ENCODE assay signal across 31 cellular contexts in the genomic region with DNA sequence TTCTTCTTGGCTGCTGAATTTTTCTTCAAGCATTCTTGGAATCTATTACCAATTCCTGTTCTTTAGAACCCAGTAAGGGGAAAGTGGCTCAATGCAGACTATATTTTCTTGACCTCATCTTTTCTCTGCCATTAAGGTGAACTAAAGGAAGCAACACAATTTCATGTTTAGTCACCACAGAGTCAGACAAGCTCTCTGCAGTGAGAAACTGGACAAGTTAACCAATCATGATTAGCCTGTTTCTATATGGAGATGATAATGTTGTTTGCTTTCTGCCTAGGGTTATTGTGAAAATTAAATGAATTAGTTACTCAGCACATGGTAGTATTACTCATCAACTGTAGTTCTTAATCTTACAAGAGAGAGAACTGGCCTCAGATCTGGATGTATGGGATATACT.
A peak's percentile ranks its signal among the peaks of the same experiment; 100 is the strongest.
DNase-seq lines count a peak whose midpoint lies in the region; ATAC-seq, FAIRE-seq and TF ChIP-seq lines count a peak whose summit lies in the region.
"Had no signal": no experiment of that assay in that cellular context is flagged by ENCODE, and none has a peak within 500 bp of the region (broad histone marks: within the 10 kb centered on the region; RNA-seq: fewer than 3 reads in every experiment).

No MANE protein-coding gene starts in this region.

- H3K4me1 ChIP-seq in H9 (ENCODE audit: insufficient read depth, low read length) (no peaks in the 10 kb centered on the region), right lobe of liver (no peaks in the 10 kb centered on the region)
- H3K4me1 ChIP-seq: left ventricle myocardium inferior, spleen had no signal

- H3K36me3 ChIP-seq in BJ (ENCODE audit: control insufficient read depth, insufficient read depth, low read length) (no peaks in the 10 kb centered on the region), bronchial epithelial cell (ENCODE audit: control insufficient read depth, insufficient read depth, low read length) (no peaks in the 10 kb centered on the region), right lobe of liver (no peaks in the 10 kb centered on the region)
- H3K36me3 ChIP-seq: left ventricle myocardium inferior, spleen, thoracic aorta had no signal

- H2AFZ ChIP-seq in H9 (ENCODE audit: low read length): no peak overlapping the region

- H4K91ac ChIP-seq in H9 (ENCODE audit: insufficient read length, low read depth, low read length): no peak overlapping the region

- no peak overlapping the region for H3K4ac ChIP-seq in H9 (ENCODE audit: low read depth, low read length)

- H2BK20ac ChIP-seq in H9 (ENCODE audit: low read depth, low read length, poor library complexity, severe bottlenecking): no peak overlapping the region

- FAIRE-seq in bronchial epithelial cell (lab: Jason Lieb, UNC): peak; percentile 36
- FAIRE-seq: endothelial cell of umbilical vein had no signal

- H3K14ac ChIP-seq in H9 (ENCODE audit: insufficient read depth, low read length): no peak overlapping the region

- H2BK5ac ChIP-seq in H9 (ENCODE audit: insufficient read length, low read length): no peak overlapping the region

- no peak overlapping the region for H3T11ph ChIP-seq in H9 (ENCODE audit: low read length)

- no peak overlapping the region for H4K8ac ChIP-seq in H9 (replicated peaks; ENCODE audit: insufficient read length, low read depth, low read length)

- no peaks in the 10 kb centered on the region for H3K23me2 ChIP-seq in H9 (ENCODE audit: insufficient read length, low read depth, low read length, poor library complexity, severe bottlenecking)

- DNase-seq in BJ (ENCODE audit: low read depth): peak; percentile 19
- DNase-seq in M059J (ENCODE audit: low read depth): peak; percentile 21
- DNase-seq in bronchial epithelial cell (ENCODE audit: low read depth): peak; percentile 90
- DNase-seq in kidney tubule cell (ENCODE audit: low spot score): peak; percentile 2
- DNase-seq in NK-92 treated with Interleukin-12 subunit alpha and Interleukin-12 subunit beta, amount 100 ng/mL, for 24 hours (lab: John Stamatoyannopoulos, UW): no peak
- no peak for DNase-seq in H9
- no peak for DNase-seq in CD14-positive monocyte (ENCODE audit: low spot score)
- no peak for DNase-seq in right lobe of liver
- DNase-seq: activated B cell treated with CpG ODN at 0.5 μM for 24 hours; activated CD4-positive, alpha-beta memory T cell treated with anti-CD3 and anti-CD28 coated beads, Interleukin-2, amount 10 ng/mL, durations not matched to agents 7 days and 5 days; AML-193; aorta; cerebellar nuclear complex; H7; left ventricle myocardium inferior; naive thymus-derived CD4-positive, alpha-beta T cell; NCI-H1092; NCI-H2029; NCI-H345; NCI-H774; nucleus accumbens; SHP77 treated with DMSO at 0.1 percent for 48 hours; spleen; stimulated activated CD4-positive, alpha-beta T cell treated with anti-CD3 and anti-CD28 coated beads, Interleukin-2, amount 100 ng/mL, for 48 hours; SW 1271 had no signal

- H3K9ac ChIP-seq in H9 (ENCODE audit: extremely low read depth, insufficient read length, low read length): no peak overlapping the region

- H3K9me3 ChIP-seq in H9 (ENCODE audit: control insufficient read depth, low read depth, low read length): no peaks in the 10 kb centered on the region
- H3K9me3 ChIP-seq in right lobe of liver: no peaks in the 10 kb centered on the region
- H3K9me3 ChIP-seq: left ventricle myocardium inferior, thoracic aorta had no signal

- no peaks in the 10 kb centered on the region for H3K27me3 ChIP-seq in BJ (ENCODE audit: control insufficient read depth, insufficient read depth, low read length)
- H3K27me3 ChIP-seq in bronchial epithelial cell (ENCODE audit: control insufficient read depth, insufficient read depth, low read length): no peaks in the 10 kb centered on the region
- H3K27me3 ChIP-seq in H9 (ENCODE audit: insufficient read depth, low read length): no peaks in the 10 kb centered on the region
- no peaks in the 10 kb centered on the region for H3K27me3 ChIP-seq in right lobe of liver
- H3K27me3 ChIP-seq: spleen had no signal

- H2BK120ac ChIP-seq in H9 (ENCODE audit: low read depth, low read length, poor library complexity, severe bottlenecking): no peak overlapping the region

- H3K36me3 Mint-ChIP-seq in H9 (ENCODE audit: insufficient read depth in 1 of 3, low read depth in 3 of 3) (no peaks in the 10 kb centered on the region), CD14-positive monocyte (no peaks in the 10 kb centered on the region)
- H3K36me3 Mint-ChIP-seq: mesothelial cell of epicardium; naive thymus-derived CD4-positive, alpha-beta T cell; stimulated activated effector memory CD8-positive, alpha-beta T cell treated with anti-CD3 and anti-CD28 coated beads, Interleukin-12 subunit alpha, Interleukin-12 subunit beta, amount 100 ng/mL, for 72 hours had no signal

- H3K4me3 Mint-ChIP-seq in H9 (no peak overlapping the region), CD14-positive monocyte (no peak overlapping the region)
- H3K4me3 Mint-ChIP-seq: activated B cell treated with CpG ODN at 0.5 μM for 24 hours; activated CD4-positive, alpha-beta memory T cell treated with anti-CD3 and anti-CD28 coated beads, Interleukin-2, amount 10 ng/mL, durations not matched to agents 7 days and 5 days; mesothelial cell of epicardium; naive thymus-derived CD4-positive, alpha-beta T cell; stimulated activated effector memory CD8-positive, alpha-beta T cell treated with anti-CD3 and anti-CD28 coated beads, Interleukin-12 subunit alpha, Interleukin-12 subunit beta, amount 100 ng/mL, for 72 hours had no signal

- H3K18ac ChIP-seq in H9 (ENCODE audit: insufficient read length, low read depth, low read length): no peak overlapping the region

- H3K4me2 ChIP-seq in H9 (ENCODE audit: insufficient read depth, insufficient read length, low read length): no peak overlapping the region

- H3K23ac ChIP-seq in H9 (ENCODE audit: insufficient read length, low read depth, low read length): no peak overlapping the region

- H3K27me3 Mint-ChIP-seq in H9 (ENCODE audit: low read depth) (peaks cover 2% of the 10 kb centered on the region; the same call in 1 of the 2 replicates), CD14-positive monocyte (ENCODE audit: low read depth in 3 of 3) (peaks cover 0 to 2% (median 0%) of the 10 kb centered on the region in 3 donors)
- H3K27me3 Mint-ChIP-seq: activated B cell treated with CpG ODN at 0.5 μM for 24 hours; activated CD4-positive, alpha-beta memory T cell treated with anti-CD3 and anti-CD28 coated beads, Interleukin-2, amount 10 ng/mL, durations not matched to agents 7 days and 5 days had no signal

- H3K27ac ChIP-seq in H9 (ENCODE audit: insufficient read length, low read depth, low read length) (no peak overlapping the region), right lobe of liver (no peak overlapping the region)
- H3K27ac ChIP-seq: left ventricle myocardium inferior, spleen, thoracic aorta had no signal

- TF ChIP-seq CTCF in BJ (IDR thresholded peaks at IDR 0.05; ENCODE audit: insufficient read depth, low read depth, low read length) (no peak), bronchial epithelial cell (IDR thresholded peaks at IDR 0.05; ENCODE audit: insufficient read depth, low read length, severe bottlenecking) (no peak), H9 (conservative IDR thresholded peaks at IDR 0.05) (no peak), CD14-positive monocyte (IDR thresholded peaks at IDR 0.05) (no peak), right lobe of liver (IDR thresholded peaks at IDR 0.05) (no peak)

- intact Hi-C loops in CD14-positive monocyte (cut with micrococcal nuclease) (loop anchor here in 1 of 2 donors (10.0 kb wide), 1 partner anchor 840 kb away; no protein-coding TSS in a partner anchor), right lobe of liver (cut with DNase I) (no loop called here)

- no peaks in the 10 kb centered on the region for H3K79me2 ChIP-seq in H9 (ENCODE audit: insufficient read depth, low read length)

- POLR2A ChIA-PET in BJ (lab: Charles Lee): no interaction called here

- no peak for ATAC-seq in right lobe of liver
- ATAC-seq: naive thymus-derived CD4-positive, alpha-beta T cell; stimulated activated effector memory CD8-positive, alpha-beta T cell treated with anti-CD3 and anti-CD28 coated beads, Interleukin-12 subunit alpha, Interleukin-12 subunit beta, amount 100 ng/mL, for 72 hours had no signal

- no peaks in the 10 kb centered on the region for H4K20me1 ChIP-seq in H9 (ENCODE audit: control insufficient read depth, insufficient read depth, insufficient read length)

- H3K4me1 Mint-ChIP-seq in H9: no peaks in the 10 kb centered on the region
- no peaks in the 10 kb centered on the region for H3K4me1 Mint-ChIP-seq in CD14-positive monocyte
- H3K4me1 Mint-ChIP-seq: activated B cell treated with CpG ODN at 0.5 μM for 24 hours; activated CD4-positive, alpha-beta memory T cell treated with anti-CD3 and anti-CD28 coated beads, Interleukin-2, amount 10 ng/mL, durations not matched to agents 7 days and 5 days; mesothelial cell of epicardium; naive thymus-derived CD4-positive, alpha-beta T cell; stimulated activated effector memory CD8-positive, alpha-beta T cell treated with anti-CD3 and anti-CD28 coated beads, Interleukin-12 subunit alpha, Interleukin-12 subunit beta, amount 100 ng/mL, for 72 hours had no signal

- H3K4me3 ChIP-seq in BJ (ENCODE audit: low read depth, low read length) (no peak overlapping the region), bronchial epithelial cell (ENCODE audit: low read depth, low read length) (no peak overlapping the region), right lobe of liver (no peak overlapping the region)
- H3K4me3 ChIP-seq: left ventricle myocardium inferior, spleen, thoracic aorta had no signal

- CTCF ChIA-PET in BJ (lab: Yijun Ruan, JAX): no interaction called here

- H2BK12ac ChIP-seq in H9 (ENCODE audit: insufficient read length, low read depth, low read length): no peak overlapping the region

- H3K27ac Mint-ChIP-seq in H9 (no peak overlapping the region), CD14-positive monocyte (no peak overlapping the region)
- H3K27ac Mint-ChIP-seq: activated B cell treated with CpG ODN at 0.5 μM for 24 hours; activated CD4-positive, alpha-beta memory T cell treated with anti-CD3 and anti-CD28 coated beads, Interleukin-2, amount 10 ng/mL, durations not matched to agents 7 days and 5 days; activated naive CD4-positive, alpha-beta T cell treated with anti-CD3 and anti-CD28 coated beads, Interleukin-2, amount 50 U/mL, for 72 hours; activated T-helper 2 cell treated with anti-CD3 and anti-CD28 coated beads, Interferon-gamma antibody, Interleukin-2, Interleukin-4, amounts not matched to agents 10 μg/mL and 5 μg/mL and 100 μg/mL, durations not matched to agents 14 hours and 24 hours and 36 hours; mesothelial cell of epicardium; naive thymus-derived CD4-positive, alpha-beta T cell; stimulated activated effector memory CD8-positive, alpha-beta T cell treated with anti-CD3 and anti-CD28 coated beads, Interleukin-12 subunit alpha, Interleukin-12 subunit beta, amount 100 ng/mL, for 72 hours had no signal

- H4K5ac ChIP-seq in H9 (ENCODE audit: insufficient read length, low read depth, low read length): no peak overlapping the region

- no peaks in the 10 kb centered on the region for H3K79me1 ChIP-seq in H9 (ENCODE audit: insufficient read depth, low read depth, low read length, poor library complexity, severe bottlenecking)

- no peak overlapping the region for H3K56ac ChIP-seq in H9 (ENCODE audit: insufficient read length, low read depth, low read length)

- H3K9me3 Mint-ChIP-seq in H9 (peaks cover 4% of the 10 kb centered on the region in 2 experiments; a peak in 2 of 5 replicates), CD14-positive monocyte (peaks cover 0 to 14% (median 5%) of the 10 kb centered on the region in 7 donors)

- no peak for TF ChIP-seq POLR2A in right lobe of liver (IDR thresholded peaks at IDR 0.05)

- no peak overlapping the region for H2AK5ac ChIP-seq in H9 (ENCODE audit: insufficient read length, low read length)

- H2BK15ac ChIP-seq in H9 (ENCODE audit: low read depth, low read length): no peak overlapping the region

Comparison
In these comparisons a context has a peak if more than half of its experiments do, and no peak if none do; other contexts are left out.
1. DNase-seq: peak in BJ (single experiment), M059J (single experiment), bronchial epithelial cell (single experiment) and kidney tubule cell (single experiment); none in NK-92 treated with Interleukin-12 subunit alpha and Interleukin-12 subunit beta, amount 100 ng/mL, for 24 hours (single experiment), H9 (single experiment), CD14-positive monocyte (single experiment) and right lobe of liver (0 of 3).